In the genomic region with DNA sequence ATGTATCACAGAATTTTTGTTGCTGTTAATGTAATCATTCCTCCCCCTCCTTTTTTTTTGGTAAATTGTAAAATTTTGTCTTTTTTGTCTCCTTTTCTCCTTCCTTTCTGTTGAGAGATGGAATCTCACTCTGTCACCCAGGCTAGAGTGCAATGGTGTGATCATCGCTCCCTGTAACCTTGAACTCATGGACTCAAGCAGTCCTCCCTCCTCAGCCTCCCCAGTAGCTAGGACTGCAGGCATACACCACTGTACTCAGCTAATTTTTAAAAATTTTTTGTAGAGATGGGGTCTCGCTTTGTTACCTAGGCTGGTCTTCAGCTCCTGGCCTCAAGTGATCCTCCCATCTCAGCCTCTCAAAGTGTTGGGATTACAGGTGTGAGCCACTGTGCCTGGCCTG, we compare ENCODE assay signal across 13 cellular contexts. TPM values are rescaled to one million over a fixed set of nuclear protein-coding genes. Genes with fewer than 3 reads are reported as not detected.
A peak's percentile ranks its signal among the peaks of the same experiment; 100 is the strongest.
DNase-seq lines count a peak whose midpoint lies in the region; ATAC-seq and TF ChIP-seq lines count a peak whose summit lies in the region.
"Had no signal": no experiment of that assay in that cellular context is flagged by ENCODE, and none has a peak within 500 bp of the region (broad histone marks: within the 10 kb centered on the region; RNA-seq: fewer than 3 reads in every experiment).

No MANE protein-coding gene starts in this region.

- no peaks in the 10 kb centered on the region for H3K9me3 Mint-ChIP-seq in activated naive CD8-positive, alpha-beta T cell (ENCODE audit: low read depth)
- no peaks in the 10 kb centered on the region for H3K9me3 Mint-ChIP-seq in activated naive CD8-positive, alpha-beta T cell treated with anti-CD3 and anti-CD28 coated beads for 36 hours
- no peaks in the 10 kb centered on the region for H3K9me3 Mint-ChIP-seq in CD4-positive, alpha-beta memory T cell
- H3K9me3 Mint-ChIP-seq in HFFc6 = no peaks in the 10 kb centered on the region

- no peaks in the 10 kb centered on the region for H3K36me3 ChIP-seq in CD4-positive, alpha-beta memory T cell (ENCODE audit: insufficient read depth, low read length)
- H3K36me3 ChIP-seq in trophoblast cell (ENCODE audit: control insufficient read depth in 1 of 2, insufficient read depth in 2 of 2, low read length in 2 of 2) = no peaks in the 10 kb centered on the region
- H3K36me3 ChIP-seq: BE2C had no signal

- H3K27ac Mint-ChIP-seq in activated naive CD8-positive, alpha-beta T cell = no peak overlapping the region
- no peak overlapping the region for H3K27ac Mint-ChIP-seq in activated naive CD8-positive, alpha-beta T cell treated with anti-CD3 and anti-CD28 coated beads for 36 hours
- H3K27ac Mint-ChIP-seq in CD4-positive, alpha-beta memory T cell = peak overlapping the region in 4 of 7 donors; percentile 2 to 80 (median 34)
- H3K27ac Mint-ChIP-seq in T-helper 17 cell (peak overlapping the region; percentile 80), HFFc6 (no peak overlapping the region)

- no peak overlapping the region for H3K18ac ChIP-seq in trophoblast cell (ENCODE audit: low read length)

- POLR2A ChIA-PET in CD4-positive, alpha-beta memory T cell (lab: Charles Lee; ENCODE audit: partially characterized antibody) = no interaction called here

- H3K36me3 Mint-ChIP-seq in activated naive CD8-positive, alpha-beta T cell = no peaks in the 10 kb centered on the region
- H3K36me3 Mint-ChIP-seq in activated naive CD8-positive, alpha-beta T cell treated with anti-CD3 and anti-CD28 coated beads for 36 hours = peaks cover 13% of the 10 kb centered on the region
- peaks cover 0 to 7% of the 10 kb centered on the region in 2 donors for H3K36me3 Mint-ChIP-seq in CD4-positive, alpha-beta memory T cell
- no peaks in the 10 kb centered on the region for H3K36me3 Mint-ChIP-seq in T-helper 17 cell (ENCODE audit: low read depth)
- H3K36me3 Mint-ChIP-seq in HFFc6 (ENCODE audit: low read depth) = peaks cover 5% of the 10 kb centered on the region; the same call in 1 of the 2 replicates

- no peaks in the 10 kb centered on the region for H3K9me3 ChIP-seq in CD4-positive, alpha-beta memory T cell (ENCODE audit: control insufficient read depth in 1 of 2, low read length in 2 of 2)
- H3K9me3 ChIP-seq in T-helper 17 cell (ENCODE audit: control insufficient read depth, low read length, poor library complexity, severe bottlenecking) (no peaks in the 10 kb centered on the region), trophoblast cell (ENCODE audit: insufficient read depth, low read depth, low read length) (no peaks in the 10 kb centered on the region)
- H3K9me3 ChIP-seq: BE2C had no signal

- no peak overlapping the region for H2BK120ac ChIP-seq in trophoblast cell (ENCODE audit: insufficient read depth, low read length, poor library complexity)

- no peak overlapping the region for H3K4me3 ChIP-seq in CD4-positive, alpha-beta memory T cell (ENCODE audit: low read length in 2 of 2)
- no peak overlapping the region for H3K4me3 ChIP-seq in trophoblast cell (ENCODE audit: low read depth, low read length)
- H3K4me3 ChIP-seq: GM23248 had no signal

- H3K4me2 ChIP-seq in trophoblast cell (ENCODE audit: low read length) = no peak overlapping the region

- no peak overlapping the region for H4K8ac ChIP-seq in trophoblast cell (ENCODE audit: low read depth, low read length)

- no peak overlapping the region for H3K27ac ChIP-seq in CD4-positive, alpha-beta memory T cell (ENCODE audit: low read depth, low read length)
- no peak overlapping the region for H3K27ac ChIP-seq in trophoblast cell (ENCODE audit: low read depth, low read length)
- H3K27ac ChIP-seq: C4-2B, GM23248 had no signal

- no peak overlapping the region for H3K9ac ChIP-seq in trophoblast cell (ENCODE audit: low read length)
- H3K9ac ChIP-seq: GM23248 had no signal

- no peak overlapping the region for H2BK12ac ChIP-seq in trophoblast cell (ENCODE audit: low read length)

- H3K4me1 ChIP-seq in CD4-positive, alpha-beta memory T cell (ENCODE audit: insufficient read depth, low read length) = peaks cover 34% of the 10 kb centered on the region
- H3K4me1 ChIP-seq in trophoblast cell (ENCODE audit: control insufficient read depth in 1 of 2, insufficient read depth in 2 of 2, low read length in 2 of 2) = peaks cover 0 to 2% of the 10 kb centered on the region in 2 experiments
- H3K4me1 ChIP-seq: BE2C had no signal

- intact Hi-C loops in CD4-positive, alpha-beta memory T cell (cut with micrococcal nuclease) = no loop called here

- H3K27me3 Mint-ChIP-seq in activated naive CD8-positive, alpha-beta T cell = no peaks in the 10 kb centered on the region
- no peaks in the 10 kb centered on the region for H3K27me3 Mint-ChIP-seq in activated naive CD8-positive, alpha-beta T cell treated with anti-CD3 and anti-CD28 coated beads for 36 hours
- no peaks in the 10 kb centered on the region for H3K27me3 Mint-ChIP-seq in CD4-positive, alpha-beta memory T cell
- H3K27me3 Mint-ChIP-seq in T-helper 17 cell (no peaks in the 10 kb centered on the region), HFFc6 (ENCODE audit: insufficient read depth) (no peaks in the 10 kb centered on the region)

- H3K4me1 Mint-ChIP-seq in activated naive CD8-positive, alpha-beta T cell (ENCODE audit: low read depth) = peaks cover 49% of the 10 kb centered on the region
- peaks cover 36% of the 10 kb centered on the region for H3K4me1 Mint-ChIP-seq in activated naive CD8-positive, alpha-beta T cell treated with anti-CD3 and anti-CD28 coated beads for 36 hours
- peaks cover 24 to 65% (median 34%) of the 10 kb centered on the region in 4 donors for H3K4me1 Mint-ChIP-seq in CD4-positive, alpha-beta memory T cell
- H3K4me1 Mint-ChIP-seq in T-helper 17 cell (peaks cover 27% of the 10 kb centered on the region), HFFc6 (ENCODE audit: low read depth) (peaks cover 26% of the 10 kb centered on the region)

- no peak overlapping the region for H2BK5ac ChIP-seq in trophoblast cell (ENCODE audit: low read depth, low read length, poor library complexity)

- peak overlapping the region; percentile 13 for H3K4me3 Mint-ChIP-seq in activated naive CD8-positive, alpha-beta T cell
- no peak overlapping the region for H3K4me3 Mint-ChIP-seq in activated naive CD8-positive, alpha-beta T cell treated with anti-CD3 and anti-CD28 coated beads for 36 hours
- peak overlapping the region in 1 of 8 donors; percentile 20 for H3K4me3 Mint-ChIP-seq in CD4-positive, alpha-beta memory T cell
- H3K4me3 Mint-ChIP-seq in T-helper 17 cell (no peak overlapping the region), HFFc6 (no peak overlapping the region)

- no peak for TF ChIP-seq CTCF in HFFc6 (IDR thresholded peaks at IDR 0.05)

- H3K79me1 ChIP-seq in trophoblast cell (ENCODE audit: low read length) = peaks cover 4% of the 10 kb centered on the region

- ATAC-seq in T-helper 17 cell = no peak

- no peak overlapping the region for H3K14ac ChIP-seq in trophoblast cell (ENCODE audit: low read length)

- H3K27me3 ChIP-seq in CD4-positive, alpha-beta memory T cell (ENCODE audit: insufficient read depth, low read length) = no peaks in the 10 kb centered on the region
- H3K27me3 ChIP-seq in trophoblast cell (ENCODE audit: insufficient read depth, low read length) = no peaks in the 10 kb centered on the region
- H3K27me3 ChIP-seq: BE2C had no signal

- H3K23ac ChIP-seq in trophoblast cell (ENCODE audit: low read length) = no peak overlapping the region

- H3K79me2 ChIP-seq in trophoblast cell (ENCODE audit: control insufficient read depth, insufficient read depth, low read length, poor library complexity) = peaks cover 21% of the 10 kb centered on the region

- H4K91ac ChIP-seq in trophoblast cell (ENCODE audit: low read depth, low read length) = no peak overlapping the region

- no peak overlapping the region for H2AK5ac ChIP-seq in trophoblast cell (ENCODE audit: low read length)

- no peak for DNase-seq in activated naive CD8-positive, alpha-beta T cell treated with anti-CD3 and anti-CD28 coated beads for 36 hours
- DNase-seq in CD4-positive, alpha-beta memory T cell = no peak
- DNase-seq in T-helper 17 cell (no peak), trophoblast cell (no peak), AG08396 (ENCODE audit: low spot score) (no peak), HFFc6 (no peak)
- DNase-seq: BE2C, DMS79, GM23248, IMR-90 had no signal

- CTCF ChIA-PET in CD4-positive, alpha-beta memory T cell (lab: Charles Lee; ENCODE audit: partially characterized antibody) = no interaction called here

- H4K12ac ChIP-seq in trophoblast cell (ENCODE audit: low read depth, low read length) = no peak overlapping the region

- WGBS in trophoblast cell (ENCODE audit: extremely low coverage, insufficient coverage, insufficient read length) = no CpG with 5 or more reads among the region's 2 CpGs

- H2AFZ ChIP-seq in trophoblast cell (ENCODE audit: insufficient read depth, low read length, poor library complexity) = no peak overlapping the region
- H2AFZ ChIP-seq: GM23248 had no signal

- peak overlapping the region; percentile 95 for H3K4ac ChIP-seq in trophoblast cell (ENCODE audit: low read depth, low read length)

RNA-seq across cellular contexts. Expression of a gene that starts 5.3 kb away (rescaled TPM):
- 10 to 100 TPM; 98.7 to 99.6 TPM for total RNA-seq in activated naive CD8-positive, alpha-beta T cell treated with anti-CD3 and anti-CD28 coated beads for 36 hours
- total RNA-seq in CD4-positive, alpha-beta memory T cell = 10 to 100 TPM; 36.2 to 44.2 TPM
- polyA plus RNA-seq in CD4-positive, alpha-beta memory T cell = 10 to 100 TPM in 1 of 2 donors, 1 to 10 TPM in 1; 1.8 to 16.7 TPM
- 10 to 100 TPM; 35.9 to 36.2 TPM for total RNA-seq in T-helper 17 cell
- polyA plus RNA-seq in trophoblast cell (2013) = 88.3 and 93.5 TPM in 2 replicates
- total RNA-seq in HFFc6 (2021; fragmentation: NEBNext Ultra II Directional; extraction: Animal tissue kit (Norgen Biotek cat#: 25700)) = 10 to 100 TPM; 43.9 to 51.1 (median 47.8) TPM

RNA-seq across cellular contexts. Expression of a gene that starts 6.4 kb away (rescaled TPM):
- 10 to 100 TPM; 30.0 to 31.7 TPM for total RNA-seq in activated naive CD8-positive, alpha-beta T cell treated with anti-CD3 and anti-CD28 coated beads for 36 hours
- total RNA-seq in CD4-positive, alpha-beta memory T cell = 10 to 100 TPM; 24.7 to 31.1 TPM
- 10 to 100 TPM; 56.3 to 63.0 TPM for polyA plus RNA-seq in CD4-positive, alpha-beta memory T cell
- total RNA-seq in T-helper 17 cell = 10 to 100 TPM in 1 of 2 donors, 1 to 10 TPM in 1; 9.0 to 10.1 TPM
- 46.1 and 47.8 TPM in 2 replicates for polyA plus RNA-seq in trophoblast cell (2013)
- 10 to 100 TPM; 40.3 to 47.9 (median 43.9) TPM for total RNA-seq in HFFc6 (2021; fragmentation: NEBNext Ultra II Directional; extraction: Animal tissue kit (Norgen Biotek cat#: 25700))

RNA-seq across cellular contexts. Expression of a gene that starts 41.5 kb away (rescaled TPM):
- total RNA-seq in activated naive CD8-positive, alpha-beta T cell treated with anti-CD3 and anti-CD28 coated beads for 36 hours = under 1 TPM; 0.30 to 0.37 TPM
- total RNA-seq in CD4-positive, alpha-beta memory T cell = 1 to 10 TPM; 2.5 to 3.3 TPM
- under 1 TPM in 1 of 2 donors, not detected in 1; 0.52 TPM for polyA plus RNA-seq in CD4-positive, alpha-beta memory T cell
- 1 to 10 TPM; 1.1 to 1.8 TPM for total RNA-seq in T-helper 17 cell
- 0.81 and 1.0 TPM in 2 replicates for polyA plus RNA-seq in trophoblast cell (2013)
- total RNA-seq in HFFc6 (2021; fragmentation: NEBNext Ultra II Directional; extraction: Animal tissue kit (Norgen Biotek cat#: 25700)) = under 1 TPM in 5 of 6 experiments, not detected in 1; 0.23 to 0.70 (median 0.27) TPM
- total RNA-seq: G401, GM23248, IMR-90 had no signal

Comparison
In these comparisons a context has a peak if more than half of its experiments do, and no peak if none do; other contexts are left out.
1. H3K27ac Mint-ChIP-seq: peak in CD4-positive, alpha-beta memory T cell (4 of 7) and T-helper 17 cell (single experiment); none in activated naive CD8-positive, alpha-beta T cell (single experiment), activated naive CD8-positive, alpha-beta T cell treated with anti-CD3 and anti-CD28 coated beads for 36 hours (single experiment) and HFFc6 (single experiment).